Comparison of ENCODE assay signal across 28 cellular contexts in the genomic region with DNA sequence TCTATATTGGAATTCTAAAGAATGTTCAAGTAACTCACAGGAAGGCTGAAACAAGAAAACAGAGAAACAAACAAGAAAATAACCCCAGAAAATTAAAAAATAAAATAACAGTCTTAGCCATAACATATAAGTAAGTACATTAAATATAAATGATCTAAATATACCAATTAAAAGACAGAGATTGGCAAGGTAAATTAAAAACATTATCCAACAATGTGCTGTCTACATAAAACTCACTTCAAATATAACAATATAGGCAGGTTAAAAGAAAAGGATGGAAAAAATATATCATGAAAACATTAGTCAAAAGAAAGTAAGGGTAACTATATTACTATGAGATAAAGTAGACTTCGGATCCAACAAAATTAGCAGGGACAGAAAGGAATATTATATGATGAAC.
"Had no signal": no experiment of that assay in that cellular context is flagged by ENCODE, and none has a peak within 500 bp of the region (broad histone marks: within the 10 kb centered on the region; RNA-seq: fewer than 3 reads in every experiment).

No MANE protein-coding gene starts in this region.

- H3K36me3 Mint-ChIP-seq: stimulated activated effector memory CD8-positive, alpha-beta T cell treated with anti-CD3 and anti-CD28 coated beads, Interleukin-12 subunit alpha, Interleukin-12 subunit beta, amount 100 ng/mL, for 72 hours had no signal

- FAIRE-seq: pancreas, urothelium cell line had no signal

- H3K4me3 Mint-ChIP-seq: naive thymus-derived CD8-positive, alpha-beta T cell; nephron; neural crest cell; stimulated activated effector memory CD8-positive, alpha-beta T cell treated with anti-CD3 and anti-CD28 coated beads, Interleukin-12 subunit alpha, Interleukin-12 subunit beta, amount 100 ng/mL, for 72 hours; stimulated activated naive CD8-positive, alpha-beta T cell treated with anti-CD3 and anti-CD28 coated beads, Interleukin-15, Interleukin-2, amounts not matched to agents 100 ng/mL and 50 ng/mL, for 24 hours had no signal

- ATAC-seq: left colon; left lung; lower lobe of right lung; naive thymus-derived CD8-positive, alpha-beta T cell; pancreas; right cardiac atrium; sciatic nerve; stimulated activated effector memory CD8-positive, alpha-beta T cell treated with anti-CD3 and anti-CD28 coated beads, Interleukin-12 subunit alpha, Interleukin-12 subunit beta, amount 100 ng/mL, for 72 hours; upper lobe of right lung had no signal

- H3K9me3 ChIP-seq: prostate gland, suprapubic skin, upper lobe of right lung had no signal

- H3K27ac ChIP-seq: left lung, lower lobe of right lung, pancreas, prostate gland, skin epidermis, spleen, suprapubic skin, thoracic aorta, tibial artery, upper lobe of right lung had no signal

- H3K4me1 Mint-ChIP-seq: naive thymus-derived CD8-positive, alpha-beta T cell; nephron; neural crest cell; stimulated activated effector memory CD8-positive, alpha-beta T cell treated with anti-CD3 and anti-CD28 coated beads, Interleukin-12 subunit alpha, Interleukin-12 subunit beta, amount 100 ng/mL, for 72 hours had no signal

- H3K27ac Mint-ChIP-seq: naive thymus-derived CD8-positive, alpha-beta T cell; nephron; stimulated activated effector memory CD8-positive, alpha-beta T cell treated with anti-CD3 and anti-CD28 coated beads, Interleukin-12 subunit alpha, Interleukin-12 subunit beta, amount 100 ng/mL, for 72 hours; stimulated activated naive CD8-positive, alpha-beta T cell treated with anti-CD3 and anti-CD28 coated beads, Interleukin-15, Interleukin-2, amounts not matched to agents 100 ng/mL and 50 ng/mL, for 24 hours had no signal

- H3K4me3 ChIP-seq: left lung, lower lobe of right lung, pancreas, prostate gland, skin epidermis, spleen, suprapubic skin, thoracic aorta, tibial artery, upper lobe of right lung had no signal

- DNase-seq: kidney glomerular epithelial cell; left colon; left lung; lower lobe of right lung; mammary epithelial cell; mesenchymal stem cell; naive thymus-derived CD8-positive, alpha-beta T cell; nucleus accumbens; pancreas; posterior cingulate gyrus; retina; right cardiac atrium; spleen; stimulated activated CD4-positive, alpha-beta T cell treated with anti-CD3 and anti-CD28 coated beads, Interleukin-4, amount 100 ng/mL, for 24 hours; stimulated activated naive CD4-positive, alpha-beta T cell; tibial artery; trophoblast cell; upper lobe of right lung had no signal

- H3K36me3 ChIP-seq: left lung, lower lobe of right lung, pancreas, prostate gland, spleen, suprapubic skin, thoracic aorta, tibial artery, upper lobe of right lung had no signal

- H3K4me1 ChIP-seq: left lung, lower lobe of right lung, pancreas, prostate gland, spleen, suprapubic skin, tibial artery, upper lobe of right lung had no signal

- H3K27me3 ChIP-seq: left lung, pancreas, suprapubic skin, tibial artery, upper lobe of right lung had no signal
